1 cellular context compared by ENCODE assay signal in the genomic region with DNA sequence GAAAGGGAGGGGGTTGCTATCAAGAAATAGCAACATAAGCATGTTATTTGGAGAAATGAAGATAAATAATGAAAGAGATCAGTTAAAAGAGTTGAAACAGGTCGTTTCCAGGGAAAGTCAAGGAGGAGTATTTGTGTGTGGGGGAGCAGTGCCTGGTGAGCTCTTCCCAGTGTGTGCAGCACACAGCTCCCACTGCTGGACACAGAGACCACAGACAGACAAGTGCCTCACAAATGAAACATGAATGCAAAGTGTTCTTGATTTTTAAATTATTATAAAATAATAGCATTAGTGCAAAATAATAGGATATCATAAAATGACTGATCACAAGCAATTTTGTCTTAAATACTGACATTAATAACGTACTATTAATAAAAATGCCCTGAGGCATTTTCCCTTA.
A peak's percentile ranks its signal among the peaks of the same experiment; 100 is the strongest.
TF ChIP-seq lines count a peak whose summit lies in the region.

No MANE protein-coding gene starts in this region.

TF ChIP-seq in HepG2, 621 proteins besides CTCF, POLR2A, EP300 and RAD21 (continued from another document):
- peak; percentile 45 for TF ChIP-seq STAG1 (CRISPR knock-in tag; IDR thresholded peaks at IDR 0.05)
